In the genomic region with DNA sequence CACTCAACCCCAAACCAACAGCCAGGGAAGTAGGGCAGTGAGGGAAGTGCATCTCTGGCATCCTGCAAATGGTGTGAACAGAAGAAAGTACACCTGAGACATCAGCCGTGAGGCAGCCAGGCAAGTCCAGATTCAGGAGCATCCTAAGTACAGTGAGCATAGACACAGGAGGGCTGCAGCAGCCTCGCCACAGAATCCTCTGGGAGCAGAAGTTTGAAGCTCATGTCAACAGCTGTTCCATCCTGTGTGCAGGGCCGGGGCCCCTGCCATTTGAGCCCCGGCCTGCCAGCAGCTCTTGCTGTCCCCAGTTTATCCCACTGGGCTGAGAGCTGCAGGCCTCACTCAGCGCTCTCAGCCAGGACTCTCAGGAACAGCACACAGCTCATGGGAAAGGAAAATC, we compare ENCODE assay signal across 22 cellular contexts. TPM values are rescaled to one million over a fixed set of nuclear protein-coding genes. Genes with fewer than 3 reads are reported as not detected.
DNase-seq lines count a peak whose midpoint lies in the region; FAIRE-seq and TF ChIP-seq lines count a peak whose summit lies in the region.
"Had no signal": no experiment of that assay in that cellular context is flagged by ENCODE, and none has a peak within 500 bp of the region (broad histone marks: within the 10 kb centered on the region; RNA-seq: fewer than 3 reads in every experiment).

No MANE protein-coding gene starts in this region.

- H3K27ac Mint-ChIP-seq in progenitor cell of endocrine pancreas = no peak overlapping the region
- H3K27ac Mint-ChIP-seq: CD4-positive, alpha-beta memory T cell; H9 had no signal

- TF ChIP-seq CTCF in H1 (IDR thresholded peaks at IDR 0.05; ENCODE audit: control extremely low read depth in 1 of 3, insufficient read depth in 1 of 3, low read depth in 1 of 3, low read length in 3 of 3) = no peak
- no peak for TF ChIP-seq CTCF in sigmoid colon (IDR thresholded peaks at IDR 0.05)
- TF ChIP-seq CTCF in progenitor cell of endocrine pancreas (IDR thresholded peaks at IDR 0.05; ENCODE audit: unreplicated experiment) = no peak

- no peaks in the 10 kb centered on the region for H3K27me3 ChIP-seq in H1 (replicated peaks in 1 of 4; ENCODE audit: control insufficient read depth in 3 of 4, extremely low read depth in 1 of 4, insufficient read depth in 3 of 4, low read length in 3 of 4)
- no peaks in the 10 kb centered on the region for H3K27me3 ChIP-seq in sigmoid colon

- DNase-seq in H1 (ENCODE audit: low read depth in 1 of 2, low spot score in 2 of 2) = no peak
- DNase-seq in mesenteric fat pad (ENCODE audit: low spot score) = peak; percentile 81
- peak; percentile 17 for DNase-seq in sigmoid colon
- DNase-seq in NCI-H2171 (lab: John Stamatoyannopoulos, UW) = no peak
- DNase-seq in NCI-H2029 treated with DMSO at 0.1 percent for 48 hours (lab: John Stamatoyannopoulos, UW) = no peak
- no peak for DNase-seq in progenitor cell of endocrine pancreas (ENCODE audit: low spot score, unreplicated experiment)
- DNase-seq: C1 segment of cervical spinal cord; Calu3; CD4-positive, alpha-beta memory T cell; COR-L47; DMS53; DMS79 treated with DMSO at 0.1 percent for 48 hours; GF-D8; H9 had no signal

- H3K27ac ChIP-seq in H1 (ENCODE audit: low read depth, low read length) = no peak overlapping the region
- no peak overlapping the region for H3K27ac ChIP-seq in sigmoid colon
- H3K27ac ChIP-seq: GM23248 had no signal

- H3K56ac ChIP-seq in H1 (replicated peaks; ENCODE audit: insufficient read length, low read depth, low read length) = no peak overlapping the region

- H3K4me3 Mint-ChIP-seq in progenitor cell of endocrine pancreas (ENCODE audit: low read depth) = no peak overlapping the region
- H3K4me3 Mint-ChIP-seq: CD4-positive, alpha-beta memory T cell; H9 had no signal

- H3K9ac ChIP-seq in H1 (replicated peaks in 1 of 4; ENCODE audit: extremely low read depth in 1 of 4, low read depth in 3 of 4, low read length in 3 of 4) = no peak overlapping the region
- H3K9ac ChIP-seq: GM23248 had no signal

- CTCF ChIA-PET in H1 (lab: Charles Lee; ENCODE audit: partially characterized antibody) = interaction anchor here (0.8 to 3.4 kb wide), 4 partner anchors 11 to 469 kb away, joined by 3 to 18 read pairs (median 6); a partner anchor contains a TSS

- no peak overlapping the region for H2BK120ac ChIP-seq in H1 (replicated peaks; ENCODE audit: low read depth, low read length)

- no peaks in the 10 kb centered on the region for H3K36me3 ChIP-seq in H1 (ENCODE audit: control insufficient read depth in 2 of 4, insufficient read depth in 4 of 4, low read length in 3 of 4)
- H3K36me3 ChIP-seq in sigmoid colon = no peaks in the 10 kb centered on the region

- no peaks in the 10 kb centered on the region for H3K23me2 ChIP-seq in H1 (ENCODE audit: low read depth, low read length)

- no peak overlapping the region for H3K4me2 ChIP-seq in H1 (ENCODE audit: insufficient read depth in 1 of 2, low read depth in 2 of 2, low read length in 2 of 2)

- POLR2A ChIA-PET in H1 (lab: Charles Lee; ENCODE audit: partially characterized antibody) = no interaction called here

- no peaks in the 10 kb centered on the region for H3K79me1 ChIP-seq in H1 (ENCODE audit: low read depth, low read length)

- H2BK12ac ChIP-seq in H1 (ENCODE audit: low read depth, low read length) = 0 out of 2 replicates have a peak overlapping the region, but pooled peaks have one; percentile 17

- no peak overlapping the region for H3K18ac ChIP-seq in H1 (ENCODE audit: extremely low read depth, low read length)

- H4K8ac ChIP-seq in H1 (ENCODE audit: extremely low read depth, insufficient read depth, low read length) = no peak overlapping the region

- H2BK15ac ChIP-seq in H1 (ENCODE audit: low read length) = no peak overlapping the region

- no peak overlapping the region for H2AFZ ChIP-seq in H1 (ENCODE audit: low read length)
- H2AFZ ChIP-seq: GM23248 had no signal

- no peak overlapping the region for H3K4ac ChIP-seq in H1 (replicated peaks; ENCODE audit: insufficient read length, low read depth, low read length)

- whole genome bisulfite sequencing in H1 (ENCODE audit: extremely low coverage in 1 of 2, insufficient coverage in 1 of 2, insufficient read length in 1 of 2, insufficient replicate concordance in 2 of 2, low coverage in 1 of 2, low lambda C conversion rate in 2 of 2, missing lambda C conversion rate in 1 of 2), 2 experiments = 83% methylated on average over 5 of the region's 5 CpGs; no CpG with 5 or more reads in 1 of the 2 experiments
- WGBS in sigmoid colon, 2 donors = 70 to 71% methylated on average over 5 of the region's 5 CpGs

- H3K9me3 ChIP-seq in H1 (ENCODE audit: insufficient read depth in 2 of 2, low read depth in 1 of 2, low read length in 1 of 2) = no peaks in the 10 kb centered on the region
- H3K9me3 ChIP-seq in sigmoid colon = no peaks in the 10 kb centered on the region

- no peak overlapping the region for H3K23ac ChIP-seq in H1 (ENCODE audit: insufficient read length)

- H4K20me1 ChIP-seq in H1 (replicated peaks in 1 of 2; ENCODE audit: control insufficient read depth in 1 of 2, insufficient read depth in 2 of 2, low read length in 2 of 2) = no peaks in the 10 kb centered on the region

- H3K79me2 ChIP-seq in H1 (ENCODE audit: control insufficient read depth in 1 of 2, insufficient read depth in 2 of 2, low read length in 2 of 2) = no peaks in the 10 kb centered on the region

- H3K4me1 Mint-ChIP-seq in progenitor cell of endocrine pancreas (ENCODE audit: low read depth) = no peaks in the 10 kb centered on the region
- H3K4me1 Mint-ChIP-seq: CD4-positive, alpha-beta memory T cell; H9 had no signal

- H2BK20ac ChIP-seq in H1 (ENCODE audit: low read length) = no peak overlapping the region

- TF ChIP-seq POLR2A in H1 (IDR thresholded peaks at IDR 0.05; ENCODE audit: control extremely low read depth in 1 of 2, low read depth in 2 of 2, low read length in 2 of 2) = no peak
- TF ChIP-seq POLR2A in sigmoid colon (IDR thresholded peaks at IDR 0.05) = no peak

- H3K4me1 ChIP-seq in H1 (replicated peaks in 1 of 4; ENCODE audit: control insufficient read depth in 3 of 4, insufficient read depth in 4 of 4, low read length in 3 of 4) = no peaks in the 10 kb centered on the region
- H3K4me1 ChIP-seq in sigmoid colon = no peaks in the 10 kb centered on the region

- no peak overlapping the region for H2AK5ac ChIP-seq in H1 (ENCODE audit: low read depth, low read length)

- no peaks in the 10 kb centered on the region for H3K36me3 Mint-ChIP-seq in progenitor cell of endocrine pancreas (ENCODE audit: insufficient read depth)
- H3K36me3 Mint-ChIP-seq: CD4-positive, alpha-beta memory T cell had no signal

- H2BK5ac ChIP-seq in H1 (ENCODE audit: low read depth, low read length) = no peak overlapping the region

- H3K9me3 Mint-ChIP-seq in progenitor cell of endocrine pancreas (ENCODE audit: low read depth) = no peaks in the 10 kb centered on the region
- H3K9me3 Mint-ChIP-seq: CD4-positive, alpha-beta memory T cell; H9 had no signal

- no peak for TF ChIP-seq EP300 in H1 (IDR thresholded peaks at IDR 0.05; ENCODE audit: borderline replicate concordance in 1 of 2, low read depth in 2 of 2, low read length in 2 of 2)
- no peak for TF ChIP-seq EP300 in sigmoid colon (IDR thresholded peaks at IDR 0.05)

- H4K5ac ChIP-seq in H1 (ENCODE audit: insufficient read length, low read depth, low read length) = no peak overlapping the region

- no peak for FAIRE-seq in H1 (lab: Jason Lieb, UNC)
- FAIRE-seq: GM12891, GM19239 had no signal

- H3K14ac ChIP-seq in H1 (ENCODE audit: insufficient read length) = no peak overlapping the region

- H3K4me3 ChIP-seq in H1 (ENCODE audit: extremely low read depth in 1 of 4, insufficient read depth in 2 of 4, low read depth in 3 of 4, low read length in 4 of 4) (no peak overlapping the region), sigmoid colon (no peak overlapping the region)
- H3K4me3 ChIP-seq: GM23248 had no signal

- no peak for TF ChIP-seq RAD21 in H1 (IDR thresholded peaks at IDR 0.05 in 1 of 2, conservative IDR thresholded peaks at IDR 0.05 in 1 of 2; ENCODE audit: low read depth in 2 of 2, low read length in 2 of 2)

- peaks cover 13% of the 10 kb centered on the region for H3K27me3 Mint-ChIP-seq in progenitor cell of endocrine pancreas

- no peak overlapping the region for H4K91ac ChIP-seq in H1 (replicated peaks; ENCODE audit: insufficient read length, low read length)

- intact Hi-C loops in sigmoid colon (cut with DNase I) = no loop called here

TF ChIP-seq in H1, 55 proteins besides CTCF, POLR2A, EP300 and RAD21 (continues in another document):
- TF ChIP-seq, protein P1, sequence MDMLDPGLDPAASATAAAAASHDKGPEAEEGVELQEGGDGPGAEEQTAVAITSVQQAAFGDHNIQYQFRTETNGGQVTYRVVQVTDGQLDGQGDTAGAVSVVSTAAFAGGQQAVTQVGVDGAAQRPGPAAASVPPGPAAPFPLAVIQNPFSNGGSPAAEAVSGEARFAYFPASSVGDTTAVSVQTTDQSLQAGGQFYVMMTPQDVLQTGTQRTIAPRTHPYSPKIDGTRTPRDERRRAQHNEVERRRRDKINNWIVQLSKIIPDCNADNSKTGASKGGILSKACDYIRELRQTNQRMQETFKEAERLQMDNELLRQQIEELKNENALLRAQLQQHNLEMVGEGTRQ (IDR thresholded peaks at IDR 0.05; ENCODE audit: low read length) = no peak
- no peak for TF ChIP-seq SP2 (IDR thresholded peaks at IDR 0.05; ENCODE audit: low read length)
- TF ChIP-seq ZNF274 (IDR thresholded peaks at IDR 0.05; ENCODE audit: borderline replicate concordance, extremely low read depth, low read length) = no peak
- TF ChIP-seq CHD2 (IDR thresholded peaks at IDR 0.05; ENCODE audit: low read length) = no peak
- no peak for TF ChIP-seq NRF1 (IDR thresholded peaks at IDR 0.05; ENCODE audit: low read depth, low read length)
- TF ChIP-seq, protein P2, sequence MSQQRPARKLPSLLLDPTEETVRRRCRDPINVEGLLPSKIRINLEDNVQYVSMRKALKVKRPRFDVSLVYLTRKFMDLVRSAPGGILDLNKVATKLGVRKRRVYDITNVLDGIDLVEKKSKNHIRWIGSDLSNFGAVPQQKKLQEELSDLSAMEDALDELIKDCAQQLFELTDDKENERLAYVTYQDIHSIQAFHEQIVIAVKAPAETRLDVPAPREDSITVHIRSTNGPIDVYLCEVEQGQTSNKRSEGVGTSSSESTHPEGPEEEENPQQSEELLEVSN (IDR thresholded peaks at IDR 0.05) = no peak

RNA-seq across cellular contexts. Expression of a gene that starts 14.5 kb away (rescaled TPM):
- not detected in 2 replicates for total RNA-seq in H1 (2021; fragmentation: NEBNext Ultra II Directional; extraction: Animal tissue kit (Norgen Biotek cat#: 25700))
- polyA plus RNA-seq in H1 (2011; rRNA removed) (0.02 and 0.03 TPM in 2 replicates), sigmoid colon (under 1 TPM in 1 of 3 donors, not detected in 2; 0.06 TPM)
- 0.14 TPM for polyA plus RNA-seq in H1 (2011; cell fraction: cytosol; rRNA removed)
- polyA plus RNA-seq in H1 (2011; cell fraction: nucleus; rRNA removed) = 0.14 TPM
- polyA plus RNA-seq in H1 (2012, experiment 1 of 2) = 0.08 to 0.09 TPM in 2 of 4 replicates, not detected in the others
- polyA plus RNA-seq in H1 (2012, experiment 2 of 2) = not detected
- 0.04 TPM for polyA plus RNA-seq in H1 (2013, experiment 1 of 2)
- 0.06 TPM for polyA plus RNA-seq in H1 (2013, experiment 2 of 2)
- 0.06 and 0.15 TPM in 2 replicates for polyA minus RNA-seq in H1 (2011; rRNA and poly(A)+ RNA removed)
- 0.15 TPM for polyA minus RNA-seq in H1 (2011; cell fraction: cytosol; rRNA and poly(A)+ RNA removed)
- 0.20 TPM for polyA minus RNA-seq in H1 (2011; cell fraction: nucleus; rRNA and poly(A)+ RNA removed)
- total RNA-seq in mesenteric fat pad (2.3 TPM), sigmoid colon (under 1 TPM in 2 of 4 donors, not detected in 2; 0.27 to 0.28 TPM), progenitor cell of endocrine pancreas (0.33 and 0.36 TPM in 2 replicates)
- total RNA-seq: A172; Calu3; CD4-positive, alpha-beta memory T cell; Daoy; G401; GM23248; H4 had no signal
- polyA plus RNA-seq: BJ; CD4-positive, alpha-beta memory T cell; GM23248 had no signal

Comparison
In these comparisons a context has a peak if more than half of its experiments do, and no peak if none do; other contexts are left out.
1. DNase-seq: peak in mesenteric fat pad (single experiment) and sigmoid colon (single experiment); none in H1 (0 of 2), NCI-H2171 (single experiment), NCI-H2029 treated with DMSO at 0.1 percent for 48 hours (single experiment) and progenitor cell of endocrine pancreas (single experiment).